ENCODE assay signal across 8 cellular contexts in genomic region chrX:65679071-65679540, GRCh38. TPM values are rescaled to one million over a fixed set of nuclear protein-coding genes. Genes with fewer than 3 reads are reported as not detected.
DNase-seq lines count a peak whose midpoint lies in the region; ATAC-seq and TF ChIP-seq lines count a peak whose summit lies in the region.

No MANE protein-coding gene starts in this region.

- intact Hi-C loops in gastrocnemius medialis (cut with DNase I; ENCODE audit: low total_unique reads) = no loop called here

- H3K36me3 ChIP-seq in gastrocnemius medialis (no peaks in the 10 kb centered on the region), HAP-1 (replicated peaks) (peaks cover 13% of the 10 kb centered on the region; the same call in 1 of the 2 replicates)

- DNase-seq in HL-60 (ENCODE audit: low read depth in 1 of 2, low spot score in 1 of 2) (peak in 1 of 2 experiments; percentile 72), SKM-1 (lab: John Stamatoyannopoulos, UW; ENCODE audit: unreplicated experiment) (peak; percentile 5), fibroblast of pulmonary artery (ENCODE audit: low read depth) (peak; percentile 75), gastrocnemius medialis (no peak), GOT3 (lab: John Stamatoyannopoulos, UW) (no peak), HAP-1 (ENCODE audit: low spot score in 2 of 2) (no peak), foreskin melanocyte (no peak)

- H3K4me3 ChIP-seq in HL-60 (replicated peaks; ENCODE audit: insufficient read depth, low read length) = no peak overlapping the region
- no peak overlapping the region for H3K4me3 ChIP-seq in fibroblast of pulmonary artery (replicated peaks; ENCODE audit: low read depth, low read length)
- H3K4me3 ChIP-seq in gastrocnemius medialis = no peak overlapping the region
- H3K4me3 ChIP-seq in HAP-1 = no peak overlapping the region

- H3K27me3 ChIP-seq in HL-60 (ENCODE audit: insufficient read depth, poor library complexity, severe bottlenecking) (no peaks in the 10 kb centered on the region), gastrocnemius medialis (no peaks in the 10 kb centered on the region), HAP-1 (ENCODE audit: low read depth) (no peaks in the 10 kb centered on the region)

- in situ Hi-C loops in gastrocnemius medialis (cut with MboI; ENCODE audit: low sequenced_read_pairs in 4 of 4) (loop anchor here in 1 of 4 donors (25.0 kb wide), 1 partner anchor 92 kb away; no protein-coding TSS in a partner anchor), HAP-1 (cut with MboI; ENCODE audit: low sequenced_read_pairs) (no loop called here)

- H3K9me3 ChIP-seq in gastrocnemius medialis (no peaks in the 10 kb centered on the region), HAP-1 (no peaks in the 10 kb centered on the region)

- peak in 1 of 2 donors; percentile 31 for ATAC-seq in gastrocnemius medialis
- ATAC-seq in GM21619 (IDR thresholded peaks at IDR 0.05; ENCODE audit: unreplicated experiment) = no peak

- H3K4me1 ChIP-seq in gastrocnemius medialis (peaks cover 47 to 60% of the 10 kb centered on the region in 2 donors), HAP-1 (no peaks in the 10 kb centered on the region)

- TF ChIP-seq POLR2A in gastrocnemius medialis (IDR thresholded peaks at IDR 0.05) = no peak

- no peak for TF ChIP-seq CTCF in HL-60 (IDR thresholded peaks at IDR 0.05; ENCODE audit: insufficient read depth, low read length)
- TF ChIP-seq CTCF in fibroblast of pulmonary artery (IDR thresholded peaks at IDR 0.05; ENCODE audit: low read length, missing control alignments) = no peak
- no peak for TF ChIP-seq CTCF in gastrocnemius medialis (IDR thresholded peaks at IDR 0.05 in 4 of 5, conservative IDR thresholded peaks at IDR 0.05 in 1 of 5)

- H3K27ac ChIP-seq in HL-60 (replicated peaks) = peak overlapping the region; percentile 50
- H3K27ac ChIP-seq in gastrocnemius medialis = peak overlapping the region; percentile 76 to 96 (median 81)

RNA-seq across cellular contexts. Expression of gene MSN, which starts 11.7 kb away (rescaled TPM):
- 10 to 100 TPM; 39.1 to 69.6 (median 59.6) TPM for total RNA-seq in gastrocnemius medialis

Comparison
In these comparisons a context has a peak if more than half of its experiments do, and no peak if none do; other contexts are left out.
1. DNase-seq: peak in SKM-1 (single experiment) and fibroblast of pulmonary artery (single experiment); none in gastrocnemius medialis (0 of 2), GOT3 (single experiment), HAP-1 (0 of 2) and foreskin melanocyte (single experiment).